In the genomic region with DNA sequence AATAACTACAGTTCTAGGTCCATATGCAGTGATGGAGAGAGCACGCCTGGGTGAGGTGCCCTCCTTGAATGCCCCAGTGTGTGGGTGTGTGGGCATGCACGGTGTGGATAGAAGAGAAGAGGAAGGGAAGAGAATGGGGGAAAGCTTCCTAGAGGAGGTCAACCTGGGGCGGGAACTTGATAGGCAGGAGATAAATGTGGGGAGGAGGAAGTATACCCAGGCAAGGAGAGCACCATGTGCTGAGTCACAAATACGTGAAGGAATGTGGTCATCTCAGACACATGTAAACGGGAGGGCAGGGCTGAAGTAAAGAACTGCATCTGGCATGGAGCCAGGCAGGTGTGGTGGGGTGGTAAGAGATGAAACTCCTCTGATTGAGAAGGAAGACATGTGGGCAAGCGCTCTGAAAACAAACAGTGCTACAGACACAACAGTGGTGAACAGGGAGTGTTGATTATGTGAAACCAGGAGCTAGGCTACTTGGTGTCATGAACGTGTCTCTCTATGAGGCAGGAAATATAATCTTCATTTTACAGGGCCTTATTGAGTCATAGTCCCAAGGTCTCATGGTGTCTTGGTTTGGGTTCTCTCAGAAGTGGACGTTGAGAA, we compare ENCODE assay signal across 1 cellular context.
TF ChIP-seq lines count a peak whose summit lies in the region.

No MANE protein-coding gene starts in this region.

TF ChIP-seq in HCT116, 20 proteins besides CTCF, POLR2A, EP300 and RAD21 (continued from another document):
- TF ChIP-seq CBX3 (IDR thresholded peaks at IDR 0.05; ENCODE audit: low read depth), result peak; percentile 38; the same call in 1 of the 2 replicates
- no peak for TF ChIP-seq ZNF274 (IDR thresholded peaks at IDR 0.05; ENCODE audit: low read depth, low read length)
- TF ChIP-seq JUND (IDR thresholded peaks at IDR 0.05), result peak; percentile 5; the same call in 1 of the 2 replicates
